Comparison of ENCODE assay signal across 17 cellular contexts in the genomic region with DNA sequence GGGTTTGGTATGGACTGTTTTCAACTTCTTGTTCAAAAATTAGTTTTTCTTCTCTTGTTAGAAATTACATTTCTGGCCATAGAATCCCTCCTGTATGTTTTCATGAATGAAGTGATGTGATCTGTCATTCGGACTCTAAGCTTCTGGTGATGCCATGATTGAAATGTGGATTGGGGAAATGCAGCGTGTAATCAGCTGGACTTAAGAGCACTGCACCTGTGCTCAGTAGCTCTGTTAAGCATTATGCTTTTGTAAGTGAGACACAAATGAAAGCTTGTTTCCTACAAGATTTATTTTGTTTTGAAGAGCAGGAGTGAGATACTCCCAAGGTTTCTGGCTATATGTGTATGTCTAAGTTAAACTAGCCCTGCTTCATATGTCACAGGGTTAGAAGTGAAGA.
"Had no signal": no experiment of that assay in that cellular context is flagged by ENCODE, and none has a peak within 500 bp of the region (broad histone marks: within the 10 kb centered on the region; RNA-seq: fewer than 3 reads in every experiment).

No MANE protein-coding gene starts in this region.

- H3K9me3 ChIP-seq: body of pancreas, lower lobe of right lung, psoas muscle, suprapubic skin had no signal

- FAIRE-seq: islet of Langerhans, TTC549 had no signal

- H3K9me3 Mint-ChIP-seq: activated CD4-positive, alpha-beta T cell treated with anti-CD3 and anti-CD28 coated beads, Interleukin-2, amount 10 ng/mL, durations not matched to agents 7 days and 5 days; activated naive CD8-positive, alpha-beta T cell treated with anti-CD3 and anti-CD28 coated beads, Interleukin-2, amount 10 ng/mL, durations not matched to agents 7 days and 5 days; activated T-helper 1 cell treated with anti-CD3 and anti-CD28 coated beads, Interleukin-12 subunit alpha, Interleukin-12 subunit beta, Interleukin-2, Interleukin-4 antibody, amounts not matched to agents 30 ng/mL and 10 ng/mL and 1 ng/mL, durations not matched to agents 14 hours and 24 hours and 36 hours; stimulated activated naive CD8-positive, alpha-beta T cell treated with anti-CD3 and anti-CD28 coated beads, Interleukin-15, amount 100 ng/mL, for 72 hours had no signal

- H3K27ac ChIP-seq: body of pancreas, lower lobe of right lung, psoas muscle, suprapubic skin had no signal

- H3K4me3 ChIP-seq: body of pancreas, lower lobe of right lung, psoas muscle, suprapubic skin had no signal

- H3K27me3 ChIP-seq: body of pancreas, suprapubic skin had no signal

- H3K27me3 Mint-ChIP-seq: activated CD4-positive, alpha-beta T cell treated with anti-CD3 and anti-CD28 coated beads, Interleukin-2, amount 10 ng/mL, durations not matched to agents 7 days and 5 days; activated naive CD8-positive, alpha-beta T cell treated with anti-CD3 and anti-CD28 coated beads, Interleukin-2, amount 10 ng/mL, durations not matched to agents 7 days and 5 days; stimulated activated naive CD8-positive, alpha-beta T cell treated with anti-CD3 and anti-CD28 coated beads, Interleukin-15, amount 100 ng/mL, for 72 hours had no signal

- H3K4me3 Mint-ChIP-seq: activated CD4-positive, alpha-beta T cell treated with anti-CD3 and anti-CD28 coated beads, Interleukin-2, amount 10 ng/mL, durations not matched to agents 7 days and 5 days; activated naive CD8-positive, alpha-beta T cell treated with anti-CD3 and anti-CD28 coated beads, Interleukin-2, amount 10 ng/mL, durations not matched to agents 7 days and 5 days; activated T-helper 1 cell treated with anti-CD3 and anti-CD28 coated beads, Interleukin-12 subunit alpha, Interleukin-12 subunit beta, Interleukin-2, Interleukin-4 antibody, amounts not matched to agents 30 ng/mL and 10 ng/mL and 1 ng/mL, durations not matched to agents 14 hours and 24 hours and 36 hours; nephron progenitor cell; stimulated activated naive CD8-positive, alpha-beta T cell treated with anti-CD3 and anti-CD28 coated beads, Interleukin-15, amount 100 ng/mL, for 72 hours had no signal

- H3K27ac Mint-ChIP-seq: activated CD4-positive, alpha-beta T cell treated with anti-CD3 and anti-CD28 coated beads, Interleukin-2, amount 10 ng/mL, durations not matched to agents 7 days and 5 days; activated T-helper 1 cell treated with anti-CD3 and anti-CD28 coated beads, Interleukin-12 subunit alpha, Interleukin-12 subunit beta, Interleukin-2, Interleukin-4 antibody, amounts not matched to agents 30 ng/mL and 10 ng/mL and 1 ng/mL, durations not matched to agents 14 hours and 24 hours and 36 hours; stimulated activated naive CD8-positive, alpha-beta T cell treated with anti-CD3 and anti-CD28 coated beads, Interleukin-15, amount 100 ng/mL, for 72 hours had no signal

- ATAC-seq: body of pancreas; left cardiac atrium; lower lobe of right lung; psoas muscle; right cardiac atrium; stimulated activated naive CD8-positive, alpha-beta T cell treated with anti-CD3 and anti-CD28 coated beads, Interleukin-15, amount 100 ng/mL, for 72 hours had no signal

- DNase-seq: activated CD4-positive, alpha-beta T cell treated with anti-CD3 and anti-CD28 coated beads, Interleukin-2, amount 10 ng/mL, durations not matched to agents 7 days and 5 days; activated naive CD8-positive, alpha-beta T cell treated with anti-CD3 and anti-CD28 coated beads, Interleukin-2, amount 10 ng/mL, durations not matched to agents 7 days and 5 days; body of pancreas; foreskin fibroblast; hippocampal formation; left cardiac atrium; lower lobe of right lung; nephron progenitor cell; psoas muscle; right cardiac atrium; stimulated activated CD4-positive, alpha-beta T cell treated with anti-CD3 and anti-CD28 coated beads, Interleukin-2, amount 100 ng/mL, for 48 hours; stimulated activated naive CD8-positive, alpha-beta T cell treated with anti-CD3 and anti-CD28 coated beads, Interleukin-15, amount 100 ng/mL, for 72 hours; trophoblast cell had no signal

- H3K4me1 ChIP-seq: body of pancreas, suprapubic skin had no signal
